Comparison of ENCODE assay signal across 18 cellular contexts in the genomic region with DNA sequence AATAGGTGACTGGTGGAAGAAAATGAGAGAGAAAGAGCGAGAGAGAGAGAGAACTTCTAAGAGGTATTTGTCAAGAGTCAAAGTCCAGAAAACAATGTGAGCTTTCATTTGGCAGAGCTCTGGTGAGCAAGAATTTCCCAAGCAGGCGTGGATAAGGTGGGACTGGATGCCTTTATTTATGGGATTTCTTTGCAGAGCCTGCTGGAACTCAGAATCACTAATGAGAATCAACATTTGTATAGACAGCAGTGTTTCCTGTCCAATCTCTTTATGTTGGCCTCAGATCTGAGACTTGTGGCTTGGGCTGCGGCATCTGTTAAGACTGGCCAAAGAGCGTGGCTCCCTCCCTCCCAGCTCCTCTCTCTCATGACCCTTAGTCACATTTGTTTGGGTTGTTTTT.
A peak's percentile ranks its signal among the peaks of the same experiment; 100 is the strongest.
DNase-seq lines count a peak whose midpoint lies in the region; ATAC-seq and TF ChIP-seq lines count a peak whose summit lies in the region.
"Had no signal": no experiment of that assay in that cellular context is flagged by ENCODE, and none has a peak within 500 bp of the region (broad histone marks: within the 10 kb centered on the region; RNA-seq: fewer than 3 reads in every experiment).

No MANE protein-coding gene starts in this region.

- H3K9me3 Mint-ChIP-seq in natural killer cell treated with Interleukin-12 subunit alpha and Interleukin-12 subunit beta and Interleukin-15 and Interleukin-18, amount 100 ng/mL, for 72 hours = peaks cover 4% of the 10 kb centered on the region
- no peaks in the 10 kb centered on the region for H3K9me3 Mint-ChIP-seq in activated naive CD4-positive, alpha-beta T cell treated with anti-CD3 and anti-CD28 coated beads, Interleukin-2, amount 10 ng/mL, durations not matched to agents 7 days and 5 days
- H3K9me3 Mint-ChIP-seq: activated CD4-positive, alpha-beta T cell treated with anti-CD3 and anti-CD28 coated beads, Interleukin-2, amount 10 ng/mL, durations not matched to agents 7 days and 5 days; activated naive CD8-positive, alpha-beta T cell treated with anti-CD3 and anti-CD28 coated beads, Interleukin-2, amount 10 ng/mL, durations not matched to agents 7 days and 5 days; immature natural killer cell; stimulated activated naive CD8-positive, alpha-beta T cell treated with anti-CD3 and anti-CD28 coated beads, Interleukin-15, Interleukin-2, amounts not matched to agents 100 ng/mL and 50 ng/mL, for 24 hours had no signal

- no peak overlapping the region for H2AFZ ChIP-seq in PC-3 (ENCODE audit: low read length)
- H2AFZ ChIP-seq: parathyroid adenoma had no signal

- H3K27ac Mint-ChIP-seq in natural killer cell treated with Interleukin-12 subunit alpha and Interleukin-12 subunit beta and Interleukin-15 and Interleukin-18, amount 100 ng/mL, for 72 hours = no peak overlapping the region
- H3K27ac Mint-ChIP-seq in activated naive CD4-positive, alpha-beta T cell treated with anti-CD3 and anti-CD28 coated beads, Interleukin-2, amount 10 ng/mL, durations not matched to agents 7 days and 5 days = no peak overlapping the region
- H3K27ac Mint-ChIP-seq: activated CD4-positive, alpha-beta T cell treated with anti-CD3 and anti-CD28 coated beads, Interleukin-2, amount 10 ng/mL, durations not matched to agents 7 days and 5 days; activated naive CD8-positive, alpha-beta T cell treated with anti-CD3 and anti-CD28 coated beads, Interleukin-2, amount 10 ng/mL, durations not matched to agents 7 days and 5 days; endodermal cell; stimulated activated naive CD8-positive, alpha-beta T cell treated with anti-CD3 and anti-CD28 coated beads, Interleukin-15, Interleukin-2, amounts not matched to agents 100 ng/mL and 50 ng/mL, for 24 hours had no signal

- no peaks in the 10 kb centered on the region for H3K36me3 Mint-ChIP-seq in natural killer cell treated with Interleukin-12 subunit alpha and Interleukin-12 subunit beta and Interleukin-15 and Interleukin-18, amount 100 ng/mL, for 72 hours
- no peaks in the 10 kb centered on the region for H3K36me3 Mint-ChIP-seq in activated naive CD4-positive, alpha-beta T cell treated with anti-CD3 and anti-CD28 coated beads, Interleukin-2, amount 10 ng/mL, durations not matched to agents 7 days and 5 days
- H3K36me3 Mint-ChIP-seq: activated naive CD8-positive, alpha-beta T cell treated with anti-CD3 and anti-CD28 coated beads, Interleukin-2, amount 10 ng/mL, durations not matched to agents 7 days and 5 days; immature natural killer cell had no signal

- H3K4me3 ChIP-seq in PC-3 (ENCODE audit: low read length) (no peak overlapping the region), fibroblast of the aortic adventitia (ENCODE audit: low read depth, low read length) (no peak overlapping the region), dorsolateral prefrontal cortex (no peak overlapping the region)
- H3K4me3 ChIP-seq: SK-N-MC had no signal

- H4K20me1 ChIP-seq in PC-3 (ENCODE audit: low read length) = no peaks in the 10 kb centered on the region

- H3K9ac ChIP-seq in PC-3 (ENCODE audit: low read length) = 0 out of 2 replicates have a peak overlapping the region, but pooled peaks have one; percentile 4
- H3K9ac ChIP-seq: parathyroid adenoma had no signal

- no peak overlapping the region for H3K4me2 ChIP-seq in PC-3 (ENCODE audit: low read length)

- DNase-seq in COLO829 (ENCODE audit: low spot score) = peak; percentile 77
- peak; percentile 28 for DNase-seq in PC-3
- peak; percentile 18 for DNase-seq in fibroblast of the aortic adventitia (ENCODE audit: low read depth)
- no peak for DNase-seq in natural killer cell treated with Interleukin-12 subunit alpha and Interleukin-12 subunit beta and Interleukin-15 and Interleukin-18, amount 100 ng/mL, for 72 hours (ENCODE audit: low spot score)
- DNase-seq in activated naive CD4-positive, alpha-beta T cell treated with anti-CD3 and anti-CD28 coated beads, Interleukin-2, amount 10 ng/mL, durations not matched to agents 7 days and 5 days = no peak
- DNase-seq in dorsolateral prefrontal cortex = no peak
- DNase-seq in ecto neural progenitor cell (ENCODE audit: low spot score) = no peak
- DNase-seq: activated CD4-positive, alpha-beta T cell treated with anti-CD3 and anti-CD28 coated beads, Interleukin-2, amount 10 ng/mL, durations not matched to agents 7 days and 5 days; activated naive CD8-positive, alpha-beta T cell treated with anti-CD3 and anti-CD28 coated beads, Interleukin-2, amount 10 ng/mL, durations not matched to agents 7 days and 5 days; endodermal cell; glutamatergic neuron; immature natural killer cell; NCI-H187; NCI-H446 had no signal

- no peaks in the 10 kb centered on the region for H3K36me3 ChIP-seq in PC-3 (ENCODE audit: low read depth, low read length)

- CTCF ChIA-PET in PC-3 (lab: Charles Lee) = no interaction called here
- CTCF ChIA-PET in activated naive CD4-positive, alpha-beta T cell treated with anti-CD3 and anti-CD28 coated beads, Interleukin-2, amount 10 ng/mL, durations not matched to agents 7 days and 5 days (lab: Charles Lee) = no interaction called here

- H3K4me1 ChIP-seq in PC-3 (ENCODE audit: insufficient read depth, low read length) = peaks cover 10% of the 10 kb centered on the region
- H3K4me1 ChIP-seq: parathyroid adenoma had no signal

- no peaks in the 10 kb centered on the region for H3K9me3 ChIP-seq in PC-3 (ENCODE audit: low read length)

- intact Hi-C loops in PC-3 (cut with micrococcal nuclease) = loop anchor here (1.0 to 2.0 kb wide), 2 partner anchors 17 to 66 kb away; no protein-coding TSS in a partner anchor
- intact Hi-C loops in dorsolateral prefrontal cortex (cut with DNase I) = no loop called here

- H3K79me2 ChIP-seq in PC-3 (ENCODE audit: low read length) = no peaks in the 10 kb centered on the region
- H3K79me2 ChIP-seq: parathyroid adenoma had no signal

- no peaks in the 10 kb centered on the region for H3K27me3 Mint-ChIP-seq in natural killer cell treated with Interleukin-12 subunit alpha and Interleukin-12 subunit beta and Interleukin-15 and Interleukin-18, amount 100 ng/mL, for 72 hours
- H3K27me3 Mint-ChIP-seq in activated naive CD4-positive, alpha-beta T cell treated with anti-CD3 and anti-CD28 coated beads, Interleukin-2, amount 10 ng/mL, durations not matched to agents 7 days and 5 days = no peaks in the 10 kb centered on the region
- H3K27me3 Mint-ChIP-seq: activated CD4-positive, alpha-beta T cell treated with anti-CD3 and anti-CD28 coated beads, Interleukin-2, amount 10 ng/mL, durations not matched to agents 7 days and 5 days; activated naive CD8-positive, alpha-beta T cell treated with anti-CD3 and anti-CD28 coated beads, Interleukin-2, amount 10 ng/mL, durations not matched to agents 7 days and 5 days; stimulated activated naive CD8-positive, alpha-beta T cell treated with anti-CD3 and anti-CD28 coated beads, Interleukin-15, Interleukin-2, amounts not matched to agents 100 ng/mL and 50 ng/mL, for 24 hours had no signal

- peaks cover 9 to 10% of the 10 kb centered on the region in 2 donors for H3K4me1 Mint-ChIP-seq in natural killer cell treated with Interleukin-12 subunit alpha and Interleukin-12 subunit beta and Interleukin-15 and Interleukin-18, amount 100 ng/mL, for 72 hours (ENCODE audit: low read depth in 2 of 2)
- H3K4me1 Mint-ChIP-seq in activated naive CD4-positive, alpha-beta T cell treated with anti-CD3 and anti-CD28 coated beads, Interleukin-2, amount 10 ng/mL, durations not matched to agents 7 days and 5 days = peaks cover 3% of the 10 kb centered on the region
- H3K4me1 Mint-ChIP-seq: endodermal cell had no signal

- H3K27ac ChIP-seq in PC-3 (ENCODE audit: low read length) = peak overlapping the region; percentile 17; the same call in 1 of the 2 replicates
- no peak overlapping the region for H3K27ac ChIP-seq in dorsolateral prefrontal cortex
- H3K27ac ChIP-seq: parathyroid adenoma, SK-N-MC had no signal

- H3K27me3 ChIP-seq in PC-3 (ENCODE audit: low read length) (no peaks in the 10 kb centered on the region), dorsolateral prefrontal cortex (peaks cover 0 to 63% (median 12%) of the 10 kb centered on the region in 45 donors)

- H3K9me2 ChIP-seq in PC-3 (replicated peaks; ENCODE audit: low read length) = no peaks in the 10 kb centered on the region

- ATAC-seq in PC-3 = peak; percentile 84
- ATAC-seq in natural killer cell treated with Interleukin-12 subunit alpha and Interleukin-12 subunit beta and Interleukin-15 and Interleukin-18, amount 100 ng/mL, for 72 hours = peak; percentile 38 to 48
- ATAC-seq in HG03342 (IDR thresholded peaks at IDR 0.05; ENCODE audit: unreplicated experiment) = no peak

- BruUV-seq in PC-3 (replicated peaks; lab: Mats Ljungman, UMichigan) = no TSS peak

- H3F3A ChIP-seq in PC-3 (ENCODE audit: low read length, unreplicated experiment) = no peaks in the 10 kb centered on the region

- POLR2A ChIA-PET in PC-3 (lab: Charles Lee; ENCODE audit: unreplicated experiment) = interaction anchor here (0.6 to 0.8 kb wide), 3 partner anchors 84 to 570 kb away, joined by 3 to 5 read pairs (median 3); a partner anchor contains a TSS

- H3K4me3 Mint-ChIP-seq in natural killer cell treated with Interleukin-12 subunit alpha and Interleukin-12 subunit beta and Interleukin-15 and Interleukin-18, amount 100 ng/mL, for 72 hours = peak overlapping the region; percentile 50
- H3K4me3 Mint-ChIP-seq in activated naive CD4-positive, alpha-beta T cell treated with anti-CD3 and anti-CD28 coated beads, Interleukin-2, amount 10 ng/mL, durations not matched to agents 7 days and 5 days = no peak overlapping the region
- H3K4me3 Mint-ChIP-seq: activated CD4-positive, alpha-beta T cell treated with anti-CD3 and anti-CD28 coated beads, Interleukin-2, amount 10 ng/mL, durations not matched to agents 7 days and 5 days; activated naive CD8-positive, alpha-beta T cell treated with anti-CD3 and anti-CD28 coated beads, Interleukin-2, amount 10 ng/mL, durations not matched to agents 7 days and 5 days; endodermal cell; stimulated activated naive CD8-positive, alpha-beta T cell treated with anti-CD3 and anti-CD28 coated beads, Interleukin-15, Interleukin-2, amounts not matched to agents 100 ng/mL and 50 ng/mL, for 24 hours had no signal

- TF ChIP-seq CTCF in PC-3 (conservative IDR thresholded peaks at IDR 0.05; ENCODE audit: low read depth, low read length) = no peak
- no peak for TF ChIP-seq CTCF in fibroblast of the aortic adventitia (IDR thresholded peaks at IDR 0.05; ENCODE audit: insufficient read depth, low read length)
- no peak for TF ChIP-seq CTCF in dorsolateral prefrontal cortex (IDR thresholded peaks at IDR 0.05 in 54 of 56, conservative IDR thresholded peaks at IDR 0.05 in 2 of 56; ENCODE audit: low read depth in 1 of 56, partially characterized antibody in 56 of 56)

Comparison
In these comparisons a context has a peak if more than half of its experiments do, and no peak if none do; other contexts are left out.
1. DNase-seq: peak in COLO829 (single experiment), PC-3 (single experiment) and fibroblast of the aortic adventitia (single experiment); none in natural killer cell treated with Interleukin-12 subunit alpha and Interleukin-12 subunit beta and Interleukin-15 and Interleukin-18, amount 100 ng/mL, for 72 hours (single experiment), activated naive CD4-positive, alpha-beta T cell treated with anti-CD3 and anti-CD28 coated beads, Interleukin-2, amount 10 ng/mL, durations not matched to agents 7 days and 5 days (single experiment), dorsolateral prefrontal cortex (0 of 10) and ecto neural progenitor cell (single experiment).